Comparison of ENCODE assay signal across 34 cellular contexts in genomic region chr2:62822549-62822948, GRCh38.
"Had no signal": no experiment of that assay in that cellular context is flagged by ENCODE, and none has a peak within 500 bp of the region (broad histone marks: within the 10 kb centered on the region; RNA-seq: fewer than 3 reads in every experiment).

No MANE protein-coding gene starts in this region.

- H3K27ac ChIP-seq: ascending aorta, breast epithelium, SJSA1, VCaP had no signal

- H3K4me3 ChIP-seq: ascending aorta, breast epithelium, MG63, SJSA1 had no signal

- H3K36me3 ChIP-seq: breast epithelium had no signal

- H3K9me3 ChIP-seq: ascending aorta, breast epithelium, MG63, SJSA1 had no signal

- ATAC-seq: activated CD8-positive, alpha-beta T cell treated with anti-CD3 and anti-CD28 coated beads for 36 hours; activated T-cell treated with anti-CD3 and anti-CD28 coated beads, Interleukin-2, amount 50 U/mL, for 72 hours; activated T-helper 17 cell treated with anti-CD3 and anti-CD28 coated beads, Interleukin-2, amount 50 U/mL, for 72 hours; Panc1; SK-N-SH treated with all-trans-retinoic acid at 6 μM for 48 hours; T-cell; T-helper 17 cell had no signal

- H3K4me1 ChIP-seq: ascending aorta, breast epithelium had no signal

- H3K27me3 ChIP-seq: ascending aorta, breast epithelium, MG63, SJSA1 had no signal

- DNase-seq: activated CD4-positive, alpha-beta T cell treated with anti-CD3 and anti-CD28 coated beads for 1 hour; activated CD4-positive, alpha-beta T cell treated with anti-CD3 and anti-CD28 coated beads for 48 hours; activated CD4-positive, CD25-positive, alpha-beta regulatory T cell; activated CD8-positive, alpha-beta T cell treated with anti-CD3 and anti-CD28 coated beads for 36 hours; activated effector memory CD4-positive, alpha-beta T cell treated with anti-CD3 and anti-CD28 coated beads, Interleukin-2, amount 50 U/mL, for 16 hours; activated naive CD4-positive, alpha-beta T cell; activated naive CD8-positive, alpha-beta T cell treated with anti-CD3 and anti-CD28 coated beads, Interleukin-2, amount 10 ng/mL, durations not matched to agents 7 days and 5 days; activated T-cell treated with anti-CD3 and anti-CD28 coated beads, Interleukin-2, amount 50 U/mL, for 1 hour; activated T-cell treated with anti-CD3 and anti-CD28 coated beads, Interleukin-2, amount 50 U/mL, for 72 hours; amygdala; Kasumi-1; MG63; NCI-H1048; NCI-H1105 treated with DMSO at 0.1 percent for 48 hours; NCI-H1436; NCI-H1694; NCI-H1930; NCI-H2081 treated with DMSO at 0.1 percent for 48 hours; NCI-H226; NCI-H446 treated with DMSO at 0.1 percent for 48 hours; NCI-H524; NCI-H69; NCI-H82; RPMI8226; SHP77 treated with DMSO at 0.1 percent for 48 hours; T-cell; T-helper 17 cell had no signal
